11 cellular contexts compared by ENCODE assay signal in the genomic region with DNA sequence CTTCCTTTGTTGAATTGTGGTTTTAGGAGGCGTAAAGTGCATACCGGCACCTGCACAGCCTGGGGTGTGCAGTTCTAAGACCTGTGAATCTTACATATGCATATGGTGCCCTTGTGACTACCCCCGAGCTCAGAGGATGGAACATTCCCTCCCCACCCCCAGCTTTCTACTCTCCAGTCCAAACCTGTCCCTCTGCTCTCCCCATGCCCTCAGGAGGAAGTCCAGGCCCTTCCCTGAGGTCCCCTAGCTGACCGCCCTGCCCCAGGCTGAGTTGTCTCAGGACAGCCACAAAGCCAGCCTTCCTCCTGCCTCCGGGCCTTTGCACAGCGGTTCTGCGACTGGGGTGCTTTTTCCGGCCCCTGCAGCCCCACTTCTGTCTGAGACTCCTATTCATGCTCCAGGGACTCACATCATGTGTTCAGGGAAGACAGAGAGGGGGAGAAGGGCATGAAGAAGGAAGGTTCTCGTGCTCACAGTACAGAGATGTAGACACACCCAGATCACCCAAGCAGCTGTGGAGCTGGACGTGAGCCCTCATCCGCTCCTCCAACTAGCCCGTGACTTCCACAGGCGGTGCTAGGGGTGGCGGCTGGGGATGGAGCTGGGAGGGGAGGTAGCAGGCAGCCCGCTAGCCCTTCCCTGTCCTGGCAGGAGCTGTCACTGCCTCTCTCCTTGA. TPM values are rescaled to one million over a fixed set of nuclear protein-coding genes. Genes with fewer than 3 reads are reported as not detected.
DNase-seq lines count a peak whose midpoint lies in the region; ATAC-seq and TF ChIP-seq lines count a peak whose summit lies in the region.
"Had no signal": no experiment of that assay in that cellular context is flagged by ENCODE, and none has a peak within 500 bp of the region (broad histone marks: within the 10 kb centered on the region; RNA-seq: fewer than 3 reads in every experiment).

No MANE protein-coding gene starts in this region.

- peak overlapping the region; percentile 50 for H3K27ac Mint-ChIP-seq in neural crest cell (ENCODE audit: unreplicated experiment)
- H3K27ac Mint-ChIP-seq: activated naive CD8-positive, alpha-beta T cell had no signal

- TF ChIP-seq CTCF in choroid plexus epithelial cell (conservative IDR thresholded peaks at IDR 0.05; ENCODE audit: low read depth, low read length) (no peak), neural crest cell (conservative IDR thresholded peaks at IDR 0.05) (no peak)

- no peak for ATAC-seq in GM19035 (IDR thresholded peaks at IDR 0.05; ENCODE audit: unreplicated experiment)
- ATAC-seq: activated CD4-positive, CD25-positive, alpha-beta regulatory T cell treated with anti-CD3 and anti-CD28 coated beads, Interleukin-2, amount 50 U/mL, for 24 hours had no signal

- peak; percentile 59 for DNase-seq in AG20443 (ENCODE audit: low spot score)
- peak; percentile 13 for DNase-seq in HK-2 (ENCODE audit: unreplicated experiment)
- DNase-seq in choroid plexus epithelial cell (ENCODE audit: low read depth), result peak; percentile 21
- no peak for DNase-seq in neural crest cell (ENCODE audit: low read depth, low spot score)
- DNase-seq in dermis blood vessel endothelial cell, result no peak
- DNase-seq in HuH-7 (ENCODE audit: low spot score), result no peak
- DNase-seq in activated gamma-delta T cell (lab: John Stamatoyannopoulos, UW), result no peak
- DNase-seq: kidney glomerular epithelial cell had no signal

- H3K4me3 Mint-ChIP-seq in neural crest cell, result peak overlapping the region; percentile 56
- H3K4me3 Mint-ChIP-seq: activated naive CD8-positive, alpha-beta T cell had no signal

- no peak overlapping the region for H3K4me3 ChIP-seq in choroid plexus epithelial cell (ENCODE audit: low read depth, low read length)

- H3K9me3 Mint-ChIP-seq in neural crest cell, result no peaks in the 10 kb centered on the region

- H3K27me3 Mint-ChIP-seq in neural crest cell (ENCODE audit: low read depth), result peaks cover 8% of the 10 kb centered on the region
- H3K27me3 Mint-ChIP-seq: activated naive CD8-positive, alpha-beta T cell had no signal

- H3K4me1 Mint-ChIP-seq in neural crest cell, result peaks cover 24% of the 10 kb centered on the region

- no peaks in the 10 kb centered on the region for H3K36me3 Mint-ChIP-seq in neural crest cell (ENCODE audit: low read depth)
- H3K36me3 Mint-ChIP-seq: activated naive CD8-positive, alpha-beta T cell had no signal

RNA-seq across cellular contexts. Expression of a gene that starts 50.7 kb away (rescaled TPM):
- total RNA-seq in neural crest cell (2.4 and 3.0 TPM in 2 replicates), dermis blood vessel endothelial cell (not detected in 2 replicates)

Comparison
In these comparisons a context has a peak if more than half of its experiments do, and no peak if none do; other contexts are left out.
1. DNase-seq: peak in AG20443 (single experiment), HK-2 (single experiment) and choroid plexus epithelial cell (single experiment); none in neural crest cell (single experiment), dermis blood vessel endothelial cell (single experiment), HuH-7 (single experiment) and activated gamma-delta T cell (single experiment).